Comparison of ENCODE assay signal across 9 cellular contexts in the genomic region with DNA sequence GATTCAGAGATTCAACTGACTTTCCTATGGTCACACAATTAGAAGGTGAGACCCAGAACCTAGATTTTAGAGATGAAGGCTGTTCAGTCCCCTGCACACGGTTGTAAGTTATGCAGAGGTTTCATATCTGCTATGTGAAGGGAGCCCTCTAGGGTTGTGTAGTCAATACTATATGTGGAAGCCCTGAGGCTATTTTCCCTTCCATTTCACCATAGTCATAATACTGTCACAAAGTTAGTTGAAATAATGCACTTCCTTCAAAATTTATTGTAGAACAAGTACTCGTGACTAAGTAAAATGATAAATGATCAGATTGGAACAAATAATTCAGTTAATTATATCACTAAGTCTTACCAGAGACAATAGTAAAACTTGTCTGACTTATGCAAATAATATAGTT. TPM values are rescaled to one million over a fixed set of nuclear protein-coding genes. Genes with fewer than 3 reads are reported as not detected.
A peak's percentile ranks its signal among the peaks of the same experiment; 100 is the strongest.
DNase-seq lines count a peak whose midpoint lies in the region; ATAC-seq and TF ChIP-seq lines count a peak whose summit lies in the region.
"Had no signal": no experiment of that assay in that cellular context is flagged by ENCODE, and none has a peak within 500 bp of the region (broad histone marks: within the 10 kb centered on the region; RNA-seq: fewer than 3 reads in every experiment).

No MANE protein-coding gene starts in this region.

- peaks cover 8% of the 10 kb centered on the region for H3K27me3 Mint-ChIP-seq in activated T-helper 1 cell treated with anti-CD3 and anti-CD28 coated beads, Interleukin-12 subunit alpha, Interleukin-12 subunit beta, Interleukin-2, Interleukin-4 antibody, amounts not matched to agents 30 ng/mL and 10 ng/mL and 1 ng/mL, durations not matched to agents 14 hours and 24 hours and 36 hours (ENCODE audit: insufficient read depth)

- H3K4me1 Mint-ChIP-seq in activated T-helper 1 cell treated with anti-CD3 and anti-CD28 coated beads, Interleukin-12 subunit alpha, Interleukin-12 subunit beta, Interleukin-2, Interleukin-4 antibody, amounts not matched to agents 30 ng/mL and 10 ng/mL and 1 ng/mL, durations not matched to agents 14 hours and 24 hours and 36 hours (ENCODE audit: low read depth): peaks cover 15% of the 10 kb centered on the region

- H3K4me1 ChIP-seq in tibial artery: peaks cover 0 to 10% (median 0%) of the 10 kb centered on the region in 4 donors

- H3K27ac Mint-ChIP-seq in activated T-helper 1 cell treated with anti-CD3 and anti-CD28 coated beads, Interleukin-12 subunit alpha, Interleukin-12 subunit beta, Interleukin-2, Interleukin-4 antibody, amounts not matched to agents 30 ng/mL and 10 ng/mL and 1 ng/mL, durations not matched to agents 14 hours and 24 hours and 36 hours: no peak overlapping the region

- ATAC-seq in GM18502 (IDR thresholded peaks at IDR 0.05; ENCODE audit: poor library complexity, unreplicated experiment) (peak; percentile 91), GM21723 (IDR thresholded peaks at IDR 0.05; ENCODE audit: unreplicated experiment) (peak; percentile 91)
- ATAC-seq: Panc1 had no signal

- peaks cover 0 to 5% (median 0%) of the 10 kb centered on the region in 3 donors for H3K36me3 ChIP-seq in tibial artery

- no peak overlapping the region for H3K27ac ChIP-seq in tibial artery

- no peaks in the 10 kb centered on the region for H3K36me3 Mint-ChIP-seq in activated T-helper 1 cell treated with anti-CD3 and anti-CD28 coated beads, Interleukin-12 subunit alpha, Interleukin-12 subunit beta, Interleukin-2, Interleukin-4 antibody, amounts not matched to agents 30 ng/mL and 10 ng/mL and 1 ng/mL, durations not matched to agents 14 hours and 24 hours and 36 hours (ENCODE audit: low read depth)

- no peak overlapping the region for H3K4me3 Mint-ChIP-seq in activated T-helper 1 cell treated with anti-CD3 and anti-CD28 coated beads, Interleukin-12 subunit alpha, Interleukin-12 subunit beta, Interleukin-2, Interleukin-4 antibody, amounts not matched to agents 30 ng/mL and 10 ng/mL and 1 ng/mL, durations not matched to agents 14 hours and 24 hours and 36 hours

- intact Hi-C loops in tibial artery (cut with DNase I; ENCODE audit: low total_unique reads): no loop called here
- intact Hi-C loops in activated T-helper 1 cell treated with anti-CD3 and anti-CD28 coated beads, Interleukin-12 subunit alpha, Interleukin-12 subunit beta, Interleukin-2, Interleukin-4 antibody, amounts not matched to agents 30 ng/mL and 10 ng/mL and 1 ng/mL, durations not matched to agents 14 hours and 24 hours and 36 hours (cut with micrococcal nuclease): loop anchor here (1.0 kb wide), 2 partner anchors 69 to 165 kb away; a partner anchor contains a TSS

- H3K4me3 ChIP-seq in epithelial cell of proximal tubule (ENCODE audit: low read depth, low read length) (no peak overlapping the region), tibial artery (no peak overlapping the region)

- no peaks in the 10 kb centered on the region for H3K27me3 ChIP-seq in tibial artery

- H3K9me3 ChIP-seq in tibial artery: no peaks in the 10 kb centered on the region

- no peaks in the 10 kb centered on the region for H3K9me3 Mint-ChIP-seq in activated T-helper 1 cell treated with anti-CD3 and anti-CD28 coated beads, Interleukin-12 subunit alpha, Interleukin-12 subunit beta, Interleukin-2, Interleukin-4 antibody, amounts not matched to agents 30 ng/mL and 10 ng/mL and 1 ng/mL, durations not matched to agents 14 hours and 24 hours and 36 hours

- TF ChIP-seq CTCF in epithelial cell of proximal tubule (conservative IDR thresholded peaks at IDR 0.05; ENCODE audit: low read depth, low read length): peak; percentile 49
- peak; percentile 20 to 21 for TF ChIP-seq CTCF in tibial artery (IDR thresholded peaks at IDR 0.05)

- DNase-seq in M059J (ENCODE audit: low read depth) (peak; percentile 27), epithelial cell of proximal tubule (ENCODE audit: low read depth) (no peak), tibial artery (no peak), dedifferentiated amniotic fluid mesenchymal stem cell (ENCODE audit: extremely low spot score) (no peak), NCI-H187 treated with DMSO at 0.1 percent for 48 hours (lab: John Stamatoyannopoulos, UW) (no peak)
- DNase-seq in activated T-helper 1 cell treated with anti-CD3 and anti-CD28 coated beads, Interleukin-12 subunit alpha, Interleukin-12 subunit beta, Interleukin-2, Interleukin-4 antibody, amounts not matched to agents 30 ng/mL and 10 ng/mL and 1 ng/mL, durations not matched to agents 14 hours and 24 hours and 36 hours (ENCODE audit: low spot score): no peak

RNA-seq across cellular contexts. Expression of a gene that starts 48.8 kb away (rescaled TPM):
- 12.5 and 19.0 TPM in 2 replicates for total RNA-seq in M059J (2014; rRNA removed; shearing (Covaris generic))
- total RNA-seq in epithelial cell of proximal tubule: 23.2 and 36.6 TPM in 2 replicates
- 33.8 and 34.3 TPM in 2 replicates for total RNA-seq in activated T-helper 1 cell treated with anti-CD3 and anti-CD28 coated beads, Interleukin-12 subunit alpha, Interleukin-12 subunit beta, Interleukin-2, Interleukin-4 antibody, amounts not matched to agents 30 ng/mL and 10 ng/mL and 1 ng/mL, durations not matched to agents 14 hours and 24 hours and 36 hours
